13 cellular contexts compared by ENCODE assay signal in genomic region chr20:15857131-15857784, GRCh38.
DNase-seq lines count a peak whose midpoint lies in the region; ATAC-seq, FAIRE-seq and TF ChIP-seq lines count a peak whose summit lies in the region.
"Had no signal": no experiment of that assay in that cellular context is flagged by ENCODE, and none has a peak within 500 bp of the region (broad histone marks: within the 10 kb centered on the region; RNA-seq: fewer than 3 reads in every experiment).

No MANE protein-coding gene starts in this region.

- H3K4ac ChIP-seq in trophoblast cell (ENCODE audit: low read depth, low read length): no peak overlapping the region

- H3K9me2 ChIP-seq in OCI-LY1 (ENCODE audit: low read depth, low read length) (no peaks in the 10 kb centered on the region), GM23338 (ENCODE audit: insufficient read depth) (peaks cover 6% of the 10 kb centered on the region)

- no CpG with 5 or more reads among the region's 4 CpGs for WGBS in trophoblast cell (ENCODE audit: extremely low coverage, insufficient coverage, insufficient read length)

- H3K9me3 ChIP-seq in OCI-LY1 (ENCODE audit: low read length) (no peaks in the 10 kb centered on the region), SJCRH30 (replicated peaks) (no peaks in the 10 kb centered on the region), trophoblast cell (ENCODE audit: insufficient read depth, low read depth, low read length) (no peaks in the 10 kb centered on the region)

- H3K79me1 ChIP-seq in trophoblast cell (ENCODE audit: low read length): no peaks in the 10 kb centered on the region

- H3K36me3 Mint-ChIP-seq in GM23338 (ENCODE audit: low read depth): no peaks in the 10 kb centered on the region
- H3K36me3 Mint-ChIP-seq: CD4-positive, alpha-beta memory T cell had no signal

- H3K4me3 ChIP-seq in OCI-LY1 (ENCODE audit: low read depth, low read length, poor library complexity, severe bottlenecking) (no peak overlapping the region), SJCRH30 (no peak overlapping the region), trophoblast cell (ENCODE audit: low read depth, low read length) (no peak overlapping the region), GM23338 (no peak overlapping the region)

- TF ChIP-seq CTCF in OCI-LY1 (IDR thresholded peaks at IDR 0.05; ENCODE audit: low read length) (no peak), GM23338 (conservative IDR thresholded peaks at IDR 0.05; ENCODE audit: low read depth in 2 of 2) (no peak)

- H3K79me2 ChIP-seq in OCI-LY1 (ENCODE audit: insufficient read depth, low read length): no peaks in the 10 kb centered on the region
- no peaks in the 10 kb centered on the region for H3K79me2 ChIP-seq in trophoblast cell (ENCODE audit: control insufficient read depth, insufficient read depth, low read length, poor library complexity)
- no peaks in the 10 kb centered on the region for H3K79me2 ChIP-seq in GM23338 (replicated peaks; ENCODE audit: insufficient read depth)

- no peak overlapping the region for H4K12ac ChIP-seq in trophoblast cell (ENCODE audit: low read depth, low read length)

- H3K27ac Mint-ChIP-seq in GM23338: no peak overlapping the region
- H3K27ac Mint-ChIP-seq: CD4-positive, alpha-beta memory T cell had no signal

- no peak overlapping the region for H2BK120ac ChIP-seq in trophoblast cell (ENCODE audit: insufficient read depth, low read length, poor library complexity)

- no peak overlapping the region for H4K91ac ChIP-seq in trophoblast cell (ENCODE audit: low read depth, low read length)

- no peak overlapping the region for H3K4me3 Mint-ChIP-seq in GM23338
- H3K4me3 Mint-ChIP-seq: CD4-positive, alpha-beta memory T cell had no signal

- no peaks in the 10 kb centered on the region for H3K27me3 Mint-ChIP-seq in GM23338 (ENCODE audit: insufficient read depth, low read depth, poor library complexity)
- H3K27me3 Mint-ChIP-seq: CD4-positive, alpha-beta memory T cell had no signal

- DNase-seq in GM12892 (ENCODE audit: insufficient read length) (no peak), SJCRH30 (no peak), trophoblast cell (no peak), GM23338 (ENCODE audit: low spot score) (no peak), NCI-H1436 (lab: John Stamatoyannopoulos, UW) (no peak)
- DNase-seq: activated CD4-positive, alpha-beta T cell treated with anti-CD3 and anti-CD28 coated beads for 1 hour; activated naive CD4-positive, alpha-beta T cell; CD4-positive, alpha-beta memory T cell; NCI-H187 treated with DMSO at 0.1 percent for 48 hours; stimulated activated CD4-positive, alpha-beta T cell treated with anti-CD3 and anti-CD28 coated beads, Interleukin-2, amount 100 ng/mL, for 48 hours had no signal

- TF ChIP-seq POLR2A in GM12892 (IDR thresholded peaks at IDR 0.05; ENCODE audit: low read depth, low read length): no peak

- H3K36me3 ChIP-seq in OCI-LY1 (ENCODE audit: insufficient read depth, low read length): no peaks in the 10 kb centered on the region
- no peaks in the 10 kb centered on the region for H3K36me3 ChIP-seq in SJCRH30
- no peaks in the 10 kb centered on the region for H3K36me3 ChIP-seq in trophoblast cell (ENCODE audit: control insufficient read depth in 1 of 2, insufficient read depth in 2 of 2, low read length in 2 of 2)
- no peaks in the 10 kb centered on the region for H3K36me3 ChIP-seq in GM23338 (ENCODE audit: insufficient read depth)

- H3K4me2 ChIP-seq in OCI-LY1 (ENCODE audit: low read length): 0 out of 2 replicates have a peak overlapping the region, but pooled peaks have one; percentile 4
- H3K4me2 ChIP-seq in trophoblast cell (ENCODE audit: low read length): no peak overlapping the region
- no peak overlapping the region for H3K4me2 ChIP-seq in GM23338

- H3K9me3 Mint-ChIP-seq in GM23338: no peaks in the 10 kb centered on the region

- H3F3A ChIP-seq in OCI-LY1 (ENCODE audit: insufficient read depth, low read length) (no peaks in the 10 kb centered on the region), GM23338 (replicated peaks; ENCODE audit: low read depth) (no peaks in the 10 kb centered on the region)

- no peak overlapping the region for H3K23ac ChIP-seq in trophoblast cell (ENCODE audit: low read length)

- H4K20me1 ChIP-seq in OCI-LY1 (ENCODE audit: insufficient read depth, low read length) (no peaks in the 10 kb centered on the region), GM23338 (replicated peaks; ENCODE audit: insufficient read depth) (no peaks in the 10 kb centered on the region)

- H3K4me1 ChIP-seq in OCI-LY1 (ENCODE audit: insufficient read depth, low read length, severe bottlenecking) (peaks cover 22% of the 10 kb centered on the region), SJCRH30 (no peaks in the 10 kb centered on the region), trophoblast cell (ENCODE audit: control insufficient read depth in 1 of 2, insufficient read depth in 2 of 2, low read length in 2 of 2) (no peaks in the 10 kb centered on the region), GM23338 (ENCODE audit: insufficient read depth) (no peaks in the 10 kb centered on the region)

- H2AK5ac ChIP-seq in trophoblast cell (ENCODE audit: low read length): no peak overlapping the region

- no peak overlapping the region for H2AFZ ChIP-seq in OCI-LY1 (ENCODE audit: low read length)
- no peak overlapping the region for H2AFZ ChIP-seq in trophoblast cell (ENCODE audit: insufficient read depth, low read length, poor library complexity)
- H2AFZ ChIP-seq in GM23338: no peak overlapping the region

- no peak overlapping the region for H2BK12ac ChIP-seq in trophoblast cell (ENCODE audit: low read length)

- no peak overlapping the region for H2BK5ac ChIP-seq in trophoblast cell (ENCODE audit: low read depth, low read length, poor library complexity)

- ATAC-seq in GM19455 (IDR thresholded peaks at IDR 0.05; ENCODE audit: unreplicated experiment) (peak; percentile 77), HG02943 (IDR thresholded peaks at IDR 0.05; ENCODE audit: low read depth, unreplicated experiment) (peak; percentile 70), GM23338 (no peak)

- H3K27me3 ChIP-seq in OCI-LY1 (ENCODE audit: insufficient read depth, low read length) (no peaks in the 10 kb centered on the region), SJCRH30 (no peaks in the 10 kb centered on the region), trophoblast cell (ENCODE audit: insufficient read depth, low read length) (no peaks in the 10 kb centered on the region), GM23338 (ENCODE audit: insufficient read depth) (no peaks in the 10 kb centered on the region)

- H3K27ac ChIP-seq in OCI-LY1 (ENCODE audit: low read depth, low read length, poor library complexity, severe bottlenecking) (peak overlapping the region; percentile 29), SJCRH30 (no peak overlapping the region), trophoblast cell (ENCODE audit: low read depth, low read length) (no peak overlapping the region), GM23338 (ENCODE audit: low read depth) (no peak overlapping the region)

- no peak overlapping the region for H3K18ac ChIP-seq in trophoblast cell (ENCODE audit: low read length)

- no peaks in the 10 kb centered on the region for H3K4me1 Mint-ChIP-seq in GM23338
- H3K4me1 Mint-ChIP-seq: CD4-positive, alpha-beta memory T cell had no signal

- no peak overlapping the region for H4K8ac ChIP-seq in trophoblast cell (ENCODE audit: low read depth, low read length)

- FAIRE-seq in GM12892 (lab: Jason Lieb, UNC): peak; percentile 42

- H3K9ac ChIP-seq in OCI-LY1 (ENCODE audit: low read length) (no peak overlapping the region), trophoblast cell (ENCODE audit: low read length) (no peak overlapping the region)

- no peak overlapping the region for H3K14ac ChIP-seq in trophoblast cell (ENCODE audit: low read length)

TF ChIP-seq in GM23338, 12 proteins besides CTCF, POLR2A, EP300 and RAD21:
- TF ChIP-seq ZNF114 (CRISPR knock-in tag; IDR thresholded peaks at IDR 0.05): no peak
- TF ChIP-seq CREB1 (CRISPR knock-in tag; IDR thresholded peaks at IDR 0.05; ENCODE audit: low read depth): no peak
- no peak for TF ChIP-seq STAT1 (IDR thresholded peaks at IDR 0.05; ENCODE audit: unreplicated experiment)
- no peak for TF ChIP-seq NANOG (IDR thresholded peaks at IDR 0.05; ENCODE audit: borderline replicate concordance)
- no peak for TF ChIP-seq EZH2phosphoT487 (IDR thresholded peaks at IDR 0.05; ENCODE audit: unreplicated experiment)
